Comparison of ENCODE assay signal across 1 cellular context in genomic region chr12:42468341-42468821, GRCh38.
TF ChIP-seq lines count a peak whose summit lies in the region.

No MANE protein-coding gene starts in this region.

TF ChIP-seq in GM23338, 12 proteins besides CTCF, POLR2A, EP300 and RAD21 (continued from another document):
- TF ChIP-seq, protein P1, sequence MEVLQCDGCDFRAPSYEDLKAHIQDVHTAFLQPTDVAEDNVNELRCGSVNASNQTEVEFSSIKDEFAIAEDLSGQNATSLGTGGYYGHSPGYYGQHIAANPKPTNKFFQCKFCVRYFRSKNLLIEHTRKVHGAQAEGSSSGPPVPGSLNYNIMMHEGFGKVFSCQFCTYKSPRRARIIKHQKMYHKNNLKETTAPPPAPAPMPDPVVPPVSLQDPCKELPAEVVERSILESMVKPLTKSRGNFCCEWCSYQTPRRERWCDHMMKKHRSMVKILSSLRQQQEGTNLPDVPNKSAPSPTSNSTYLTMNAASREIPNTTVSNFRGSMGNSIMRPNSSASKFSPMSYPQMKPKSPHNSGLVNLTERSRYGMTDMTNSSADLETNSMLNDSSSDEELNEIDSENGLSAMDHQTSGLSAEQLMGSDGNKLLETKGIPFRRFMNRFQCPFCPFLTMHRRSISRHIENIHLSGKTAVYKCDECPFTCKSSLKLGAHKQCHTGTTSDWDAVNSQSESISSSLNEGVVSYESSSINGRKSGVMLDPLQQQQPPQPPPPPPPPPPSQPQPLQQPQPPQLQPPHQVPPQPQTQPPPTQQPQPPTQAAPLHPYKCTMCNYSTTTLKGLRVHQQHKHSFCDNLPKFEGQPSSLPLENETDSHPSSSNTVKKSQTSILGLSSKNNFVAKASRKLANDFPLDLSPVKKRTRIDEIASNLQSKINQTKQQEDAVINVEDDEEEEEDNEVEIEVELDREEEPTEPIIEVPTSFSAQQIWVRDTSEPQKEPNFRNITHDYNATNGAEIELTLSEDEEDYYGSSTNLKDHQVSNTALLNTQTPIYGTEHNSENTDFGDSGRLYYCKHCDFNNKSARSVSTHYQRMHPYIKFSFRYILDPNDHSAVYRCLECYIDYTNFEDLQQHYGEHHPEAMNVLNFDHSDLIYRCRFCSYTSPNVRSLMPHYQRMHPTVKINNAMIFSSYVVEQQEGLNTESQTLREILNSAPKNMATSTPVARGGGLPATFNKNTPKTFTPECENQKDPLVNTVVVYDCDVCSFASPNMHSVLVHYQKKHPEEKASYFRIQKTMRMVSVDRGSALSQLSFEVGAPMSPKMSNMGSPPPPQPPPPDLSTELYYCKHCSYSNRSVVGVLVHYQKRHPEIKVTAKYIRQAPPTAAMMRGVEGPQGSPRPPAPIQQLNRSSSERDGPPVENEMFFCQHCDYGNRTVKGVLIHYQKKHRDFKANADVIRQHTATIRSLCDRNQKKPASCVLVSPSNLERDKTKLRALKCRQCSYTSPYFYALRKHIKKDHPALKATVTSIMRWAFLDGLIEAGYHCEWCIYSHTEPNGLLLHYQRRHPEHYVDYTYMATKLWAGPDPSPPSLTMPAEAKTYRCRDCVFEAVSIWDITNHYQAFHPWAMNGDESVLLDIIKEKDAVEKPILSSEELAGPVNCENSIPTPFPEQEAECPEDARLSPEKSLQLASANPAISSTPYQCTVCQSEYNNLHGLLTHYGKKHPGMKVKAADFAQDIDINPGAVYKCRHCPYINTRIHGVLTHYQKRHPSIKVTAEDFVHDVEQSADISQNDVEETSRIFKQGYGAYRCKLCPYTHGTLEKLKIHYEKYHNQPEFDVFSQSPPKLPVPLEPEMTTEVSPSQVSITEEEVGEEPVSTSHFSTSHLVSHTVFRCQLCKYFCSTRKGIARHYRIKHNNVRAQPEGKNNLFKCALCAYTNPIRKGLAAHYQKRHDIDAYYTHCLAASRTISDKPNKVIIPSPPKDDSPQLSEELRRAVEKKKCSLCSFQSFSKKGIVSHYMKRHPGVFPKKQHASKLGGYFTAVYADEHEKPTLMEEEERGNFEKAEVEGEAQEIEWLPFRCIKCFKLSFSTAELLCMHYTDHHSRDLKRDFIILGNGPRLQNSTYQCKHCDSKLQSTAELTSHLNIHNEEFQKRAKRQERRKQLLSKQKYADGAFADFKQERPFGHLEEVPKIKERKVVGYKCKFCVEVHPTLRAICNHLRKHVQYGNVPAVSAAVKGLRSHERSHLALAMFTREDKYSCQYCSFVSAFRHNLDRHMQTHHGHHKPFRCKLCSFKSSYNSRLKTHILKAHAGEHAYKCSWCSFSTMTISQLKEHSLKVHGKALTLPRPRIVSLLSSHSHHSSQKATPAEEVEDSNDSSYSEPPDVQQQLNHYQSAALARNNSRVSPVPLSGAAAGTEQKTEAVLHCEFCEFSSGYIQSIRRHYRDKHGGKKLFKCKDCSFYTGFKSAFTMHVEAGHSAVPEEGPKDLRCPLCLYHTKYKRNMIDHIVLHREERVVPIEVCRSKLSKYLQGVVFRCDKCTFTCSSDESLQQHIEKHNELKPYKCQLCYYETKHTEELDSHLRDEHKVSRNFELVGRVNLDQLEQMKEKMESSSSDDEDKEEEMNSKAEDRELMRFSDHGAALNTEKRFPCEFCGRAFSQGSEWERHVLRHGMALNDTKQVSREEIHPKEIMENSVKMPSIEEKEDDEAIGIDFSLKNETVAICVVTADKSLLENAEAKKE (CRISPR knock-in tag; IDR thresholded peaks at IDR 0.05) = no peak
- TF ChIP-seq CREB1 (CRISPR knock-in tag; IDR thresholded peaks at IDR 0.05; ENCODE audit: low read depth) (no peak), ZNF114 (CRISPR knock-in tag; IDR thresholded peaks at IDR 0.05) (no peak)
